12 cellular contexts compared by ENCODE assay signal in genomic region chr1:229478852-229479251, GRCh38. TPM values are rescaled to one million over a fixed set of nuclear protein-coding genes. Genes with fewer than 3 reads are reported as not detected.
DNase-seq lines count a peak whose midpoint lies in the region; ATAC-seq and TF ChIP-seq lines count a peak whose summit lies in the region.
"Had no signal": no experiment of that assay in that cellular context is flagged by ENCODE, and none has a peak within 500 bp of the region (broad histone marks: within the 10 kb centered on the region; RNA-seq: fewer than 3 reads in every experiment).

No MANE protein-coding gene starts in this region.

- DNase-seq in endodermal cell (no peak), medulla oblongata (ENCODE audit: extremely low spot score) (no peak), stomach (no peak), T-helper 2 cell (no peak), cerebellum (ENCODE audit: low spot score) (no peak)
- DNase-seq: DMS153, NCI-H2029, upper lobe of left lung had no signal

- H3K36me3 Mint-ChIP-seq in endodermal cell (ENCODE audit: low read depth), result peaks cover 71% of the 10 kb centered on the region

- H3K27me3 Mint-ChIP-seq in endodermal cell (ENCODE audit: insufficient read depth), result no peaks in the 10 kb centered on the region

- H3K36me3 ChIP-seq in endodermal cell (ENCODE audit: control insufficient read depth, insufficient read depth, low read length), result peaks cover 89% of the 10 kb centered on the region
- peaks cover 49 to 98% (median 97%) of the 10 kb centered on the region in 4 donors for H3K36me3 ChIP-seq in stomach

- peak; percentile 79 for ATAC-seq in GM18858 (IDR thresholded peaks at IDR 0.05; ENCODE audit: unreplicated experiment)
- ATAC-seq in GM21528 (IDR thresholded peaks at IDR 0.05; ENCODE audit: low FRiP score, unreplicated experiment), result peak; percentile 66
- peak; percentile 71 for ATAC-seq in HG03280 (IDR thresholded peaks at IDR 0.05; ENCODE audit: unreplicated experiment)

- no peak overlapping the region for H3K9ac ChIP-seq in endodermal cell (ENCODE audit: extremely low read depth, low read length, poor library complexity, severe bottlenecking)
- H3K9ac ChIP-seq: neural progenitor cell had no signal

- peaks cover 3% of the 10 kb centered on the region for H3K4me1 Mint-ChIP-seq in endodermal cell
- H3K4me1 Mint-ChIP-seq: neural progenitor cell had no signal

- H3K4me1 ChIP-seq in endodermal cell (ENCODE audit: control insufficient read depth, insufficient read depth, low read length) (no peaks in the 10 kb centered on the region), stomach (peaks cover 0 to 6% (median 2%) of the 10 kb centered on the region in 4 donors)
- H3K4me1 ChIP-seq: neural progenitor cell, upper lobe of left lung had no signal

- H3K9me3 ChIP-seq in endodermal cell (ENCODE audit: control insufficient read depth, low read length), result no peaks in the 10 kb centered on the region
- no peaks in the 10 kb centered on the region for H3K9me3 ChIP-seq in stomach
- H3K9me3 ChIP-seq: upper lobe of left lung had no signal

- H3K27ac Mint-ChIP-seq in endodermal cell, result peak overlapping the region; percentile 1
- H3K27ac Mint-ChIP-seq: neural progenitor cell had no signal

- H3K27ac ChIP-seq in endodermal cell (ENCODE audit: low read depth, low read length) (no peak overlapping the region), stomach (no peak overlapping the region)
- H3K27ac ChIP-seq: neural progenitor cell, upper lobe of left lung had no signal

- no peaks in the 10 kb centered on the region for H3K9me3 Mint-ChIP-seq in endodermal cell
- H3K9me3 Mint-ChIP-seq: neural progenitor cell had no signal

- TF ChIP-seq POLR2A in stomach (IDR thresholded peaks at IDR 0.05), result no peak

- intact Hi-C loops in stomach (cut with DNase I; ENCODE audit: low total_unique reads), result loop anchor here (10.0 kb wide), 1 partner anchor 224 kb away; no protein-coding TSS in a partner anchor

- TF ChIP-seq CTCF in endodermal cell (conservative IDR thresholded peaks at IDR 0.05), result no peak
- no peak for TF ChIP-seq CTCF in stomach (IDR thresholded peaks at IDR 0.05)

- H3K4me3 ChIP-seq in endodermal cell (ENCODE audit: low read length) (no peak overlapping the region), stomach (no peak overlapping the region)
- H3K4me3 ChIP-seq: neural progenitor cell, upper lobe of left lung had no signal

- H3K4me3 Mint-ChIP-seq in endodermal cell, result no peak overlapping the region
- H3K4me3 Mint-ChIP-seq: neural progenitor cell had no signal

- WGBS in endodermal cell (ENCODE audit: insufficient coverage in 1 of 2, insufficient read length in 1 of 2), 2 experiments, result 92 to 100% methylated on average over 1 of the region's 1 CpG
- WGBS in stomach, 5 donors, result 86 to 100% (median 93%) methylated on average over 1 of the region's 1 CpG

- no peaks in the 10 kb centered on the region for H3K27me3 ChIP-seq in endodermal cell (ENCODE audit: control insufficient read depth, insufficient read depth, low read length, poor library complexity, severe bottlenecking)
- no peaks in the 10 kb centered on the region for H3K27me3 ChIP-seq in stomach
- H3K27me3 ChIP-seq: neural progenitor cell, upper lobe of left lung had no signal

- no peak for TF ChIP-seq EP300 in stomach (IDR thresholded peaks at IDR 0.05)

RNA-seq across cellular contexts. Expression of gene NUP133, which starts 29.3 kb away (rescaled TPM):
- total RNA-seq in endodermal cell (10 to 100 TPM; 67.8 to 68.4 TPM), stomach (10 to 100 TPM; 13.2 to 74.7 (median 27.2) TPM), cerebellum (42.4 TPM)
- polyA plus RNA-seq in endodermal cell (2013, experiment 1 of 2), result 47.6 TPM
- 45.9 TPM for polyA plus RNA-seq in endodermal cell (2013, experiment 2 of 2)
- polyA plus RNA-seq in stomach, result 10 to 100 TPM in 1 of 3 donors, 1 to 10 TPM in 2; 5.5 to 11.0 (median 7.8) TPM

RNA-seq across cellular contexts. Expression of gene ACTA1, which starts 45.0 kb away (rescaled TPM):
- 10 to 100 TPM in 1 of 2 donors, 1 to 10 TPM in 1; 8.2 to 17.3 TPM for total RNA-seq in endodermal cell
- 19.8 TPM for polyA plus RNA-seq in endodermal cell (2013, experiment 1 of 2)
- 19.5 TPM for polyA plus RNA-seq in endodermal cell (2013, experiment 2 of 2)
- total RNA-seq in stomach, result under 1 TPM in 2 of 5 donors, not detected in 3; 0.37 to 0.58 TPM
- 10 to 100 TPM in 1 of 3 donors, 1 to 10 TPM in 2; 2.4 to 43.8 (median 2.7) TPM for polyA plus RNA-seq in stomach
- 2.1 TPM for total RNA-seq in cerebellum
